ENCODE assay signal across 8 cellular contexts in genomic region chr12:6567112-6567680, GRCh38. TPM values are rescaled to one million over a fixed set of nuclear protein-coding genes. Genes with fewer than 3 reads are reported as not detected.
DNase-seq lines count a peak whose midpoint lies in the region; ATAC-seq, FAIRE-seq and TF ChIP-seq lines count a peak whose summit lies in the region.

No MANE protein-coding gene starts in this region.

- no peaks in the 10 kb centered on the region for H3K9me3 ChIP-seq in BLaER1

- H3K9me3 Mint-ChIP-seq in naive B cell = no peaks in the 10 kb centered on the region

- H3K4me1 Mint-ChIP-seq in naive B cell = peaks cover 30 to 55% (median 48%) of the 10 kb centered on the region in 3 donors

- peak overlapping the region; percentile 83 for H3K9ac ChIP-seq in BLaER1

- TF ChIP-seq CTCF in LNCaP clone FGC (IDR thresholded peaks at IDR 0.05; ENCODE audit: control insufficient read depth, extremely low read depth, insufficient read depth) (no peak), bronchial epithelial cell (IDR thresholded peaks at IDR 0.05; ENCODE audit: insufficient read depth, low read length, severe bottlenecking) (no peak)

- H3K4me1 ChIP-seq in BLaER1 = peaks cover 35% of the 10 kb centered on the region

- DNase-seq in LNCaP clone FGC (ENCODE audit: low read depth) (no peak), bronchial epithelial cell (ENCODE audit: low read depth) (peak; percentile 8), naive B cell (no peak), NCI-H2081 (lab: John Stamatoyannopoulos, UW) (no peak)
- DNase-seq in stimulated activated CD4-positive, alpha-beta T cell treated with anti-CD3 and anti-CD28 coated beads, Interleukin-2, amount 100 ng/mL, for 24 hours = no peak

- ATAC-seq in naive B cell (ENCODE audit: low read depth in 2 of 2) = no peak
- ATAC-seq in HG03457 (IDR thresholded peaks at IDR 0.05; ENCODE audit: unreplicated experiment) = no peak
- ATAC-seq in GM18519 (IDR thresholded peaks at IDR 0.05; ENCODE audit: low FRiP score, unreplicated experiment) = no peak

- peaks cover 84% of the 10 kb centered on the region for H3K36me3 ChIP-seq in BLaER1
- H3K36me3 ChIP-seq in bronchial epithelial cell (ENCODE audit: control insufficient read depth, insufficient read depth, low read length) = peaks cover 21% of the 10 kb centered on the region

- H3K36me3 Mint-ChIP-seq in naive B cell = peaks cover 13 to 14% of the 10 kb centered on the region in 2 donors

- no peak for FAIRE-seq in bronchial epithelial cell (lab: Jason Lieb, UNC)

- H3K27ac Mint-ChIP-seq in naive B cell = peak overlapping the region; percentile 91 to 99 (median 96)

- no peaks in the 10 kb centered on the region for H3K27me3 Mint-ChIP-seq in naive B cell

- peaks cover 71% of the 10 kb centered on the region for H4K20me1 ChIP-seq in BLaER1

- H3K27me3 ChIP-seq in BLaER1 (no peaks in the 10 kb centered on the region), bronchial epithelial cell (ENCODE audit: control insufficient read depth, insufficient read depth, low read length) (no peaks in the 10 kb centered on the region)

- H3K4me3 ChIP-seq in BLaER1 (peak overlapping the region; percentile 79), LNCaP clone FGC (ENCODE audit: low read depth, low read length) (peak overlapping the region; percentile 85), bronchial epithelial cell (ENCODE audit: low read depth, low read length) (peak overlapping the region; percentile 54)

- H3K4me3 Mint-ChIP-seq in naive B cell = peak overlapping the region; percentile 92 to 100 (median 100)

- H3K4me2 ChIP-seq in BLaER1 = peak overlapping the region; percentile 85

- peak overlapping the region; percentile 81 for H3K27ac ChIP-seq in BLaER1

RNA-seq across cellular contexts. Expression of gene NOP2, which starts 0.9 kb away (rescaled TPM):
- total RNA-seq in bronchial epithelial cell = 26.5 and 33.4 TPM in 2 replicates
- 10 to 100 TPM; 11.7 to 27.6 (median 17.5) TPM for polyA plus RNA-seq in naive B cell (ENCODE audit: low read depth in 6 of 6)

RNA-seq across cellular contexts. Expression of gene IFFO1, which starts 11.4 kb away (rescaled TPM):
- 0.51 and 0.53 TPM in 2 replicates for total RNA-seq in bronchial epithelial cell
- 10 to 100 TPM in 1 of 6 donors, 1 to 10 TPM in 5; 4.6 to 15.3 (median 6.3) TPM for polyA plus RNA-seq in naive B cell (ENCODE audit: low read depth in 6 of 6)

RNA-seq across cellular contexts. Expression of gene GAPDH, which starts 32.9 kb away (rescaled TPM):
- 5,048 and 6,753 TPM in 2 replicates for total RNA-seq in bronchial epithelial cell
- polyA plus RNA-seq in naive B cell (ENCODE audit: low read depth in 6 of 6) = 1,000 to 10,000 TPM in 1 of 6 donors, 100 to 1,000 TPM in 5; 607 to 1,152 (median 779) TPM

RNA-seq across cellular contexts. Expression of gene CHD4, which starts 40.0 kb away (rescaled TPM):
- total RNA-seq in bronchial epithelial cell = 107 and 121 TPM in 2 replicates
- polyA plus RNA-seq in naive B cell (ENCODE audit: low read depth in 6 of 6) = 10 to 100 TPM; 26.6 to 67.1 (median 44.5) TPM
